Comparison of ENCODE assay signal across 9 cellular contexts in the genomic region with DNA sequence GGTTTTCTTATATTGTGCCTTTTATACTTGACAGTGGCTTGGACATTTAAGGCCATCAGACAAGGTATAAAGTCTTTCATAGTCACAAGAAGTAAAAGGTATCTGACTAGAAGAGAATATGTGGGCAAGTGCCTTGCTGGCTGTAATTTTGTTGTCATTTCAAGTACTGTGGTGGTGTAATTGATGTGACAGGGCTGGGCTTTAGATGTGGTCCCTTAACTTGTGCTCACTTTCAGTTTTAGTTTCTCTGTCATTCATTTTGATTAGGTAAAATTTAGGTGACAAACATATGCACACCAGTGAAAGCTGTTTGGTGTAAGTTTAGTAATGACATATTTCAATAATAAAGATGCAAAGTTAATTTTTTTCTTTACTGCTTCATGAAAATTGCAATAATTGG.
A peak's percentile ranks its signal among the peaks of the same experiment; 100 is the strongest.
DNase-seq lines count a peak whose midpoint lies in the region; ATAC-seq lines count a peak whose summit lies in the region.
"Had no signal": no experiment of that assay in that cellular context is flagged by ENCODE, and none has a peak within 500 bp of the region (broad histone marks: within the 10 kb centered on the region; RNA-seq: fewer than 3 reads in every experiment).

No MANE protein-coding gene starts in this region.

- H3K9me3 Mint-ChIP-seq in effector memory CD8-positive, alpha-beta T cell, result no peaks in the 10 kb centered on the region

- H3K27ac Mint-ChIP-seq in effector memory CD8-positive, alpha-beta T cell, result peak overlapping the region in 1 of 2 donors; percentile 8

- H3K36me3 Mint-ChIP-seq in effector memory CD8-positive, alpha-beta T cell (ENCODE audit: insufficient read depth), result no peaks in the 10 kb centered on the region

- DNase-seq in activated CD4-positive, CD25-positive, alpha-beta regulatory T cell (lab: John Stamatoyannopoulos, UW), result no peak
- DNase-seq in effector memory CD8-positive, alpha-beta T cell, result no peak
- DNase-seq in GF-D8 (lab: John Stamatoyannopoulos, UW) (no peak), GM19238 (ENCODE audit: insufficient read length, low spot score) (no peak), KG1 (lab: John Stamatoyannopoulos, UW) (no peak)
- DNase-seq: NCI-H1930 had no signal

- no peak overlapping the region for H3K4me3 Mint-ChIP-seq in effector memory CD8-positive, alpha-beta T cell

- H3K27me3 Mint-ChIP-seq in effector memory CD8-positive, alpha-beta T cell, result no peaks in the 10 kb centered on the region

- peak; percentile 79 to 94 for ATAC-seq in activated CD4-positive, CD25-positive, alpha-beta regulatory T cell treated with anti-CD3 and anti-CD28 coated beads, Interleukin-2, amount 50 U/mL, for 24 hours
- ATAC-seq in GM21717 (IDR thresholded peaks at IDR 0.05; ENCODE audit: unreplicated experiment) (peak; percentile 92), HG03432 (IDR thresholded peaks at IDR 0.05; ENCODE audit: unreplicated experiment) (peak; percentile 83)
- peak; percentile 94 for ATAC-seq in effector memory CD8-positive, alpha-beta T cell (replicated peaks)

- peaks cover 5 to 8% of the 10 kb centered on the region in 2 donors for H3K4me1 Mint-ChIP-seq in effector memory CD8-positive, alpha-beta T cell (ENCODE audit: low read depth in 2 of 2)
